Comparison of ENCODE assay signal across 9 cellular contexts in the genomic region with DNA sequence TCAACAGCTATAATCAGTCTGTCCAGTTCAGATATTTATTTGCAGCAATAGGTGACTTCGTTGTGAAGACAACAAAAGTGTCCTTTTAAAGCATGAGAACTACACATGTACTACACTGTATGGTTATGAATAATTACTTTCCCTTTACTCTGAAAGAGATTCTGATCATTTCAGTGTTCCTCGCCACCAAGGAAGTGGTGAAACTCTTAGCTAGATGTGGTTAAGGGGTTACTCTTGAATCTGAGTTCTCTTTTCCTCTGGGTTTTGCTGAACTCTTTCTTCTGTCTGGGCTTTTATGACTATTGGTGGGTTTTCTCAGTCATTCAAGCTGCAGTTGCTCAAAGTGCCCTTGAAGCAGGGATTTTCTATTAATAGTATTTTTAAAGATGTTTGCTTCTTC.
A peak's percentile ranks its signal among the peaks of the same experiment; 100 is the strongest.
DNase-seq lines count a peak whose midpoint lies in the region; ATAC-seq, FAIRE-seq and TF ChIP-seq lines count a peak whose summit lies in the region.
"Had no signal": no experiment of that assay in that cellular context is flagged by ENCODE, and none has a peak within 500 bp of the region (broad histone marks: within the 10 kb centered on the region; RNA-seq: fewer than 3 reads in every experiment).

No MANE protein-coding gene starts in this region.

- peak; percentile 69 for FAIRE-seq in GM18507 (lab: Jason Lieb, UNC)

- H3K36me3 Mint-ChIP-seq in activated naive CD4-positive, alpha-beta T cell treated with anti-CD3 and anti-CD28 coated beads, Interleukin-2, amount 50 U/mL, for 72 hours: no peaks in the 10 kb centered on the region
- no peaks in the 10 kb centered on the region for H3K36me3 Mint-ChIP-seq in Calu3 (ENCODE audit: insufficient read depth, unreplicated experiment)

- DNase-seq in GM18507 (ENCODE audit: extremely low spot score, insufficient read length, low read depth) (peak; percentile 7), RPMI8226 (no peak), foreskin keratinocyte (no peak), Calu3 (no peak), HCEC 1CT (no peak)
- DNase-seq in activated naive CD4-positive, alpha-beta T cell treated with anti-CD3 and anti-CD28 coated beads, Interleukin-2, amount 50 U/mL, for 72 hours (ENCODE audit: low spot score in 2 of 2): peak in 1 of 2 donors; percentile 22
- DNase-seq: SJCRH30 had no signal

- H3K4me1 ChIP-seq in foreskin keratinocyte: no peaks in the 10 kb centered on the region
- H3K4me1 ChIP-seq: SJCRH30 had no signal

- no peaks in the 10 kb centered on the region for H3K27me3 Mint-ChIP-seq in Calu3 (ENCODE audit: unreplicated experiment)

- no peaks in the 10 kb centered on the region for H3K9me3 Mint-ChIP-seq in activated naive CD4-positive, alpha-beta T cell treated with anti-CD3 and anti-CD28 coated beads, Interleukin-2, amount 50 U/mL, for 72 hours
- H3K9me3 Mint-ChIP-seq in Calu3 (ENCODE audit: low read depth, unreplicated experiment): no peaks in the 10 kb centered on the region

- no peak overlapping the region for H3K4me3 Mint-ChIP-seq in Calu3 (ENCODE audit: low read depth, unreplicated experiment)

- intact Hi-C loops in Calu3 (cut with micrococcal nuclease; ENCODE audit: unreplicated experiment): no loop called here

- H3K27ac Mint-ChIP-seq in activated naive CD4-positive, alpha-beta T cell treated with anti-CD3 and anti-CD28 coated beads, Interleukin-2, amount 50 U/mL, for 72 hours: no peak overlapping the region
- no peak overlapping the region for H3K27ac Mint-ChIP-seq in Calu3 (ENCODE audit: unreplicated experiment)

- no peaks in the 10 kb centered on the region for H3K4me1 Mint-ChIP-seq in Calu3 (ENCODE audit: low read depth, unreplicated experiment)

- no TSS peak for BruUV-seq in Calu3 (replicated peaks; lab: Mats Ljungman, UMichigan)

- no peaks in the 10 kb centered on the region for H3K27me3 ChIP-seq in foreskin keratinocyte
- H3K27me3 ChIP-seq: SJCRH30 had no signal

- no peak for TF ChIP-seq CTCF in foreskin keratinocyte (conservative IDR thresholded peaks at IDR 0.05)
- no peak for TF ChIP-seq CTCF in Calu3 (IDR thresholded peaks at IDR 0.05; ENCODE audit: unreplicated experiment)

- no peak overlapping the region for H3K27ac ChIP-seq in foreskin keratinocyte
- H3K27ac ChIP-seq: SJCRH30 had no signal

- ATAC-seq in GM21360 (IDR thresholded peaks at IDR 0.05; ENCODE audit: unreplicated experiment) (peak; percentile 90), HG03342 (IDR thresholded peaks at IDR 0.05; ENCODE audit: unreplicated experiment) (peak; percentile 97), foreskin keratinocyte (no peak)
- ATAC-seq in activated naive CD4-positive, alpha-beta T cell treated with anti-CD3 and anti-CD28 coated beads, Interleukin-2, amount 50 U/mL, for 72 hours: peak; percentile 97 to 99

- CTCF ChIA-PET in Calu3 (lab: Charles Lee): no interaction called here
